ENCODE assay signal across 8 cellular contexts in genomic region chr19:7628589-7629311, GRCh38. TPM values are rescaled to one million over a fixed set of nuclear protein-coding genes. Genes with fewer than 3 reads are reported as not detected.
DNase-seq lines count a peak whose midpoint lies in the region; ATAC-seq and TF ChIP-seq lines count a peak whose summit lies in the region.

No MANE protein-coding gene starts in this region.

- ATAC-seq in CD4-positive, CD25-positive, alpha-beta regulatory T cell (ENCODE audit: low read depth in 2 of 2): no peak
- ATAC-seq in sciatic nerve: no peak

- H3K36me3 ChIP-seq in CD4-positive, CD25-positive, alpha-beta regulatory T cell (ENCODE audit: control insufficient read depth, insufficient read depth, low read length): peaks cover 37% of the 10 kb centered on the region
- peaks cover 22% of the 10 kb centered on the region for H3K36me3 ChIP-seq in OCI-LY3 (replicated peaks; ENCODE audit: low read depth, low read length)
- peaks cover 2% of the 10 kb centered on the region for H3K36me3 ChIP-seq in endocrine pancreas (ENCODE audit: control insufficient read depth, insufficient read depth, low read length)
- H3K36me3 ChIP-seq in neural progenitor cell: no peaks in the 10 kb centered on the region

- H2AFZ ChIP-seq in OCI-LY3 (ENCODE audit: low read depth, low read length): peak overlapping the region; percentile 43; the same call in 1 of the 2 replicates
- H2AFZ ChIP-seq in neural progenitor cell (replicated peaks): peak overlapping the region; percentile 74

- H4K20me1 ChIP-seq in OCI-LY3 (ENCODE audit: insufficient read depth, low read length) (0 out of 2 replicates have a peak, but pooled peaks cover 9% of the 10 kb centered on the region), neural progenitor cell (ENCODE audit: low read depth) (peaks cover 6% of the 10 kb centered on the region)

- TF ChIP-seq CTCF in OCI-LY3 (IDR thresholded peaks at IDR 0.05; ENCODE audit: low read depth, low read length) (no peak), neural progenitor cell (IDR thresholded peaks at IDR 0.05) (no peak)

- intact Hi-C loops in sciatic nerve (cut with DNase I): no loop called here

- peak overlapping the region; percentile 98 to 100 (median 98) for H3K27ac Mint-ChIP-seq in CD4-positive, CD25-positive, alpha-beta regulatory T cell
- H3K27ac Mint-ChIP-seq in neural progenitor cell: peak overlapping the region; percentile 100

- no peaks in the 10 kb centered on the region for H3K27me3 ChIP-seq in CD4-positive, CD25-positive, alpha-beta regulatory T cell (ENCODE audit: control insufficient read depth, insufficient read depth, low read length)
- H3K27me3 ChIP-seq in OCI-LY3 (ENCODE audit: low read depth, low read length) (no peaks in the 10 kb centered on the region), endocrine pancreas (ENCODE audit: control insufficient read depth, insufficient read depth, low read length) (no peaks in the 10 kb centered on the region), neural progenitor cell (no peaks in the 10 kb centered on the region)

- peak overlapping the region; percentile 92 to 98 (median 97) for H3K4me3 Mint-ChIP-seq in CD4-positive, CD25-positive, alpha-beta regulatory T cell
- H3K4me3 Mint-ChIP-seq in neural progenitor cell: peak overlapping the region; percentile 100

- peaks cover 10% of the 10 kb centered on the region for H3K36me3 Mint-ChIP-seq in CD4-positive, CD25-positive, alpha-beta regulatory T cell
- H3K36me3 Mint-ChIP-seq in neural progenitor cell: peaks cover 8% of the 10 kb centered on the region

- no peaks in the 10 kb centered on the region for H3K9me3 ChIP-seq in CD4-positive, CD25-positive, alpha-beta regulatory T cell (ENCODE audit: control insufficient read depth in 2 of 2, low read length in 2 of 2)
- no peaks in the 10 kb centered on the region for H3K9me3 ChIP-seq in OCI-LY3 (ENCODE audit: insufficient read depth, low read length)
- no peaks in the 10 kb centered on the region for H3K9me3 ChIP-seq in endocrine pancreas (ENCODE audit: control insufficient read depth, low read length)
- H3K9me3 ChIP-seq in neural progenitor cell (ENCODE audit: low read depth): no peaks in the 10 kb centered on the region

- no peaks in the 10 kb centered on the region for H3F3A ChIP-seq in neural progenitor cell (ENCODE audit: low read depth)

- H3K9ac ChIP-seq in OCI-LY3 (ENCODE audit: low read length) (peak overlapping the region; percentile 86), endocrine pancreas (ENCODE audit: control insufficient read depth, insufficient read depth, low read length) (peak overlapping the region; percentile 87), neural progenitor cell (peak overlapping the region; percentile 97)

- H3K27me3 Mint-ChIP-seq in CD4-positive, CD25-positive, alpha-beta regulatory T cell: peaks cover 7% of the 10 kb centered on the region
- peaks cover 9% of the 10 kb centered on the region for H3K27me3 Mint-ChIP-seq in neural progenitor cell (ENCODE audit: insufficient read depth, low read depth)

- H3K27ac ChIP-seq in CD4-positive, CD25-positive, alpha-beta regulatory T cell (ENCODE audit: insufficient read depth, low read length, poor library complexity, severe bottlenecking): peak overlapping the region; percentile 95
- H3K27ac ChIP-seq in OCI-LY3 (ENCODE audit: low read length) (peak overlapping the region; percentile 20), neural progenitor cell (no peak overlapping the region)

- DNase-seq in CD4-positive, CD25-positive, alpha-beta regulatory T cell: no peak
- peak; percentile 40 for DNase-seq in neural progenitor cell (ENCODE audit: low spot score)
- DNase-seq in stimulated activated CD4-positive, alpha-beta T cell treated with anti-CD3 and anti-CD28 coated beads, Interleukin-1b, Interleukin-23, amount 100 ng/mL, for 48 hours: no peak
- no peak for DNase-seq in NCI-H146 (lab: John Stamatoyannopoulos, UW)
- no peak for DNase-seq in AG08395 (ENCODE audit: low spot score)
- DNase-seq in sciatic nerve (ENCODE audit: low spot score): no peak

- peaks cover 28% of the 10 kb centered on the region for H3K4me1 ChIP-seq in CD4-positive, CD25-positive, alpha-beta regulatory T cell (ENCODE audit: control insufficient read depth, insufficient read depth, low read length, poor library complexity, severe bottlenecking)
- H3K4me1 ChIP-seq in OCI-LY3 (ENCODE audit: low read length): peaks cover 15% of the 10 kb centered on the region
- no peaks in the 10 kb centered on the region for H3K4me1 ChIP-seq in endocrine pancreas (ENCODE audit: control insufficient read depth, insufficient read depth, low read length)
- peaks cover 5% of the 10 kb centered on the region for H3K4me1 ChIP-seq in neural progenitor cell

- peak overlapping the region; percentile 98 for H3K4me3 ChIP-seq in CD4-positive, CD25-positive, alpha-beta regulatory T cell (ENCODE audit: low read depth, low read length)
- H3K4me3 ChIP-seq in OCI-LY3 (ENCODE audit: low read length) (peak overlapping the region; percentile 89), endocrine pancreas (ENCODE audit: control insufficient read depth, insufficient read depth, low read length) (peak overlapping the region; percentile 71), neural progenitor cell (peak overlapping the region; percentile 95)

- peaks cover 5 to 50% (median 22%) of the 10 kb centered on the region in 4 donors for H3K4me1 Mint-ChIP-seq in CD4-positive, CD25-positive, alpha-beta regulatory T cell
- peaks cover 32% of the 10 kb centered on the region for H3K4me1 Mint-ChIP-seq in neural progenitor cell

- H3K9me3 Mint-ChIP-seq in CD4-positive, CD25-positive, alpha-beta regulatory T cell: no peaks in the 10 kb centered on the region
- H3K9me3 Mint-ChIP-seq in neural progenitor cell: no peaks in the 10 kb centered on the region

- H3K4me2 ChIP-seq in OCI-LY3 (ENCODE audit: low read length): peak overlapping the region; percentile 91
- peak overlapping the region; percentile 98 for H3K4me2 ChIP-seq in neural progenitor cell

- H3K79me2 ChIP-seq in OCI-LY3 (ENCODE audit: low read length) (peaks cover 60% of the 10 kb centered on the region), neural progenitor cell (ENCODE audit: low read depth) (peaks cover 57% of the 10 kb centered on the region)

RNA-seq across cellular contexts. Expression of gene XAB2, which starts 0.6 kb away (rescaled TPM):
- 62.5 TPM for total RNA-seq in CD4-positive, CD25-positive, alpha-beta regulatory T cell
- 10 to 100 TPM in 2 of 4 donors, 1 to 10 TPM in 2; 7.7 to 26.8 (median 10.0) TPM for polyA plus RNA-seq in CD4-positive, CD25-positive, alpha-beta regulatory T cell
- total RNA-seq in neural progenitor cell (ENCODE audit: low replicate concordance) (30.9 and 51.4 TPM in 2 replicates), sciatic nerve (34.0 TPM)

RNA-seq across cellular contexts. Expression of gene PET100, which starts 0.8 kb away (rescaled TPM):
- total RNA-seq in CD4-positive, CD25-positive, alpha-beta regulatory T cell: 116 TPM
- 100 to 1,000 TPM; 236 to 500 (median 308) TPM for polyA plus RNA-seq in CD4-positive, CD25-positive, alpha-beta regulatory T cell
- total RNA-seq in neural progenitor cell (ENCODE audit: low replicate concordance) (22.0 and 30.3 TPM in 2 replicates), sciatic nerve (95.1 TPM)

RNA-seq across cellular contexts. Expression of gene PCP2, which starts 4.8 kb away (rescaled TPM):
- total RNA-seq in CD4-positive, CD25-positive, alpha-beta regulatory T cell: 2.4 TPM
- polyA plus RNA-seq in CD4-positive, CD25-positive, alpha-beta regulatory T cell: under 1 TPM in 2 of 4 donors, not detected in 2; 0.44 to 0.86 TPM
- total RNA-seq in neural progenitor cell (ENCODE audit: low replicate concordance) (not detected in 2 replicates), sciatic nerve (not detected)

RNA-seq across cellular contexts. Expression of gene STXBP2, which starts 8.2 kb away (rescaled TPM):
- 253 TPM for total RNA-seq in CD4-positive, CD25-positive, alpha-beta regulatory T cell
- polyA plus RNA-seq in CD4-positive, CD25-positive, alpha-beta regulatory T cell: 100 to 1,000 TPM in 1 of 4 donors, 10 to 100 TPM in 3; 57.5 to 105 (median 86.7) TPM
- total RNA-seq in neural progenitor cell (ENCODE audit: low replicate concordance): 12.7 and 21.9 TPM in 2 replicates
- 30.1 TPM for total RNA-seq in sciatic nerve

RNA-seq across cellular contexts. Expression of gene CAMSAP3, which starts 33.1 kb away (rescaled TPM):
- not detected for total RNA-seq in CD4-positive, CD25-positive, alpha-beta regulatory T cell
- not detected for polyA plus RNA-seq in CD4-positive, CD25-positive, alpha-beta regulatory T cell
- total RNA-seq in neural progenitor cell (ENCODE audit: low replicate concordance): 2.7 and 15.6 TPM in 2 replicates
- total RNA-seq in sciatic nerve: not detected
